In the genomic region with DNA sequence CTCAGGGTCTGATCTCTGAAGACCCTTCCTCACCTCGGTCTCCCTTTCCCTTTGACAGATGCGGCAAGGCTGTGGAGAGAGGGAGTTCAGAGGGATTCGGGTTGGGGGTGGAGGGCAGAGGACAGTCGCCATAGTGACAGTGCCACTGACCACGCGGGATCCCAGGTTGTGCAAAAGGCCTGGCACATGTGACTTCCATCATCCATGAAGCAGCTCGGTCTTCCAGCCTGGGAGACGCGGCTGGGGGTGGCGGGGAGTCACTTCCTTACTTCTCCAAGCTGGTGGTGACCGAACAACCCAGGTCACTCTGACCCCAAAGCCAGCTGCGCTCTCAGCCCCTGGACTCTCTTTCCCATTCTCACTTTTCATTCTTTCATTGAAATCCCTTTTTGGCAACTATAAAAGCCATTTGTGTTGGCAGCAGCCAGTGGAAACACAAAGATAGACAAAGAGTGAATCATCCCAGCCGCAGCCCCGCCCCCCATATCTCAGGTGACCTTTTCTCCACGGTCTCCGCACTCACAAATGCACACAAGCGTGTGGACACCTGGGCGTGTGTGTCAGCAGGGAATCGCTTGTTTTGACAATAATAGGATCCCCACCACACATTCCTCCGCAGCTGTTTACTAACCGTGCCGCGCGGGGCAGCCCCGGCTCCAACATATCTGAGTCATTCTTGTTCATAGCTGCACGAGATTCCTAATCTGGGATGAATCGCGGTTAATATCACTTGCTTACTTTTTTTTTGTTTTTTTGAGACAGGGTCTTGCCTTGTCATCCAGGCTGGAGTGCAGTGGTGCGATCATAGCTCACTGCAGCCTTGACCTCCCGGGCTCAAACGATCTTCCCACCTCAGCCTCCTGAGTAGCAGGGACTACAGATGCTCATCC, we compare ENCODE assay signal across 8 cellular contexts.
DNase-seq lines count a peak whose midpoint lies in the region; ATAC-seq and TF ChIP-seq lines count a peak whose summit lies in the region.

No MANE protein-coding gene starts in this region.

- CTCF ChIA-PET in activated CD4-positive, alpha-beta memory T cell treated with anti-CD3 and anti-CD28 coated beads for 36 hours (lab: Charles Lee): interaction anchor here (0.6 kb wide), 1 partner anchor 68 kb away, joined by 3 read pairs; a partner anchor contains a TSS
- CTCF ChIA-PET in activated CD4-positive, alpha-beta memory T cell treated with anti-CD3 and anti-CD28 coated beads, Interleukin-2, amount 10 ng/mL, durations not matched to agents 7 days and 5 days (lab: Charles Lee): no interaction called here

- H3K27ac Mint-ChIP-seq in activated CD4-positive, alpha-beta memory T cell treated with anti-CD3 and anti-CD28 coated beads for 36 hours: no peak overlapping the region
- no peak overlapping the region for H3K27ac Mint-ChIP-seq in activated CD4-positive, alpha-beta memory T cell treated with anti-CD3 and anti-CD28 coated beads, Interleukin-2, amount 10 ng/mL, durations not matched to agents 7 days and 5 days

- no peaks in the 10 kb centered on the region for H3K9me3 ChIP-seq in prostate gland

- peak overlapping the region; percentile 72 to 74 for H3K27ac ChIP-seq in prostate gland

- peak overlapping the region; percentile 27 for H3K4me3 ChIP-seq in fibroblast of pulmonary artery (replicated peaks; ENCODE audit: low read depth, low read length)
- H3K4me3 ChIP-seq in prostate gland: no peak overlapping the region

- TF ChIP-seq CTCF in fibroblast of pulmonary artery (IDR thresholded peaks at IDR 0.05; ENCODE audit: low read length, missing control alignments) (no peak), prostate gland (IDR thresholded peaks at IDR 0.05) (no peak)

- H3K36me3 ChIP-seq in prostate gland: no peaks in the 10 kb centered on the region

- H3K27me3 ChIP-seq in prostate gland (replicated peaks; ENCODE audit: insufficient read depth): no peaks in the 10 kb centered on the region

- intact Hi-C loops in activated CD4-positive, alpha-beta memory T cell treated with anti-CD3 and anti-CD28 coated beads for 36 hours (cut with micrococcal nuclease): no loop called here
- intact Hi-C loops in prostate gland (cut with DNase I): loop anchor here (5.0 kb wide), 1 partner anchor 48 kb away; no protein-coding TSS in a partner anchor

- peak; percentile 31 for DNase-seq in activated CD4-positive, alpha-beta memory T cell treated with anti-CD3 and anti-CD28 coated beads for 36 hours
- no peak for DNase-seq in activated CD4-positive, alpha-beta memory T cell treated with anti-CD3 and anti-CD28 coated beads, Interleukin-2, amount 10 ng/mL, durations not matched to agents 7 days and 5 days
- peak; percentile 98 for DNase-seq in RPMI7951 (ENCODE audit: low read depth)
- DNase-seq in fibroblast of pulmonary artery (ENCODE audit: low read depth): peak; percentile 80
- peak; percentile 83 for DNase-seq in prostate gland (ENCODE audit: low spot score)
- no peak for DNase-seq in SKM-1 treated with dmso at 0.1 percent for 144 hours (lab: John Stamatoyannopoulos, UW; ENCODE audit: unreplicated experiment)
- no peak for DNase-seq in activated T-cell treated with anti-CD3 and anti-CD28 coated beads for 4 hours

- peaks cover 3% of the 10 kb centered on the region for H3K27me3 Mint-ChIP-seq in activated CD4-positive, alpha-beta memory T cell treated with anti-CD3 and anti-CD28 coated beads for 36 hours
- no peaks in the 10 kb centered on the region for H3K27me3 Mint-ChIP-seq in activated CD4-positive, alpha-beta memory T cell treated with anti-CD3 and anti-CD28 coated beads, Interleukin-2, amount 10 ng/mL, durations not matched to agents 7 days and 5 days

- no peak overlapping the region for H3K4me3 Mint-ChIP-seq in activated CD4-positive, alpha-beta memory T cell treated with anti-CD3 and anti-CD28 coated beads for 36 hours
- no peak overlapping the region for H3K4me3 Mint-ChIP-seq in activated CD4-positive, alpha-beta memory T cell treated with anti-CD3 and anti-CD28 coated beads, Interleukin-2, amount 10 ng/mL, durations not matched to agents 7 days and 5 days

- H3K4me1 ChIP-seq in prostate gland (replicated peaks): peaks cover 4% of the 10 kb centered on the region

- POLR2A ChIA-PET in activated CD4-positive, alpha-beta memory T cell treated with anti-CD3 and anti-CD28 coated beads for 36 hours (lab: Charles Lee): no interaction called here
- POLR2A ChIA-PET in activated CD4-positive, alpha-beta memory T cell treated with anti-CD3 and anti-CD28 coated beads, Interleukin-2, amount 10 ng/mL, durations not matched to agents 7 days and 5 days (lab: Charles Lee): no interaction called here

- H3K4me1 Mint-ChIP-seq in activated CD4-positive, alpha-beta memory T cell treated with anti-CD3 and anti-CD28 coated beads for 36 hours (ENCODE audit: low read depth): peaks cover 3% of the 10 kb centered on the region
- H3K4me1 Mint-ChIP-seq in activated CD4-positive, alpha-beta memory T cell treated with anti-CD3 and anti-CD28 coated beads, Interleukin-2, amount 10 ng/mL, durations not matched to agents 7 days and 5 days: no peaks in the 10 kb centered on the region

- WGBS in prostate gland: 18% methylated on average over 31 of the region's 31 CpGs

- no peaks in the 10 kb centered on the region for H3K9me3 Mint-ChIP-seq in activated CD4-positive, alpha-beta memory T cell treated with anti-CD3 and anti-CD28 coated beads for 36 hours
- no peaks in the 10 kb centered on the region for H3K9me3 Mint-ChIP-seq in activated CD4-positive, alpha-beta memory T cell treated with anti-CD3 and anti-CD28 coated beads, Interleukin-2, amount 10 ng/mL, durations not matched to agents 7 days and 5 days

- H3K36me3 Mint-ChIP-seq in activated CD4-positive, alpha-beta memory T cell treated with anti-CD3 and anti-CD28 coated beads for 36 hours: no peaks in the 10 kb centered on the region
- no peaks in the 10 kb centered on the region for H3K36me3 Mint-ChIP-seq in activated CD4-positive, alpha-beta memory T cell treated with anti-CD3 and anti-CD28 coated beads, Interleukin-2, amount 10 ng/mL, durations not matched to agents 7 days and 5 days (ENCODE audit: low read depth)

- no peak for TF ChIP-seq POLR2A in prostate gland (IDR thresholded peaks at IDR 0.05)

- no peak for ATAC-seq in HG03159 (IDR thresholded peaks at IDR 0.05; ENCODE audit: unreplicated experiment)

Comparison
In these comparisons a context has a peak if more than half of its experiments do, and no peak if none do; other contexts are left out.
1. DNase-seq: peak in activated CD4-positive, alpha-beta memory T cell treated with anti-CD3 and anti-CD28 coated beads for 36 hours (single experiment), RPMI7951 (single experiment), fibroblast of pulmonary artery (single experiment) and prostate gland (single experiment); none in activated CD4-positive, alpha-beta memory T cell treated with anti-CD3 and anti-CD28 coated beads, Interleukin-2, amount 10 ng/mL, durations not matched to agents 7 days and 5 days (single experiment), SKM-1 treated with dmso at 0.1 percent for 144 hours (single experiment) and activated T-cell treated with anti-CD3 and anti-CD28 coated beads for 4 hours (single experiment).